Comparison of ENCODE assay signal across 9 cellular contexts in genomic region chr10:116809528-116810500, GRCh38. TPM values are rescaled to one million over a fixed set of nuclear protein-coding genes. Genes with fewer than 3 reads are reported as not detected.
DNase-seq lines count a peak whose midpoint lies in the region; ATAC-seq and TF ChIP-seq lines count a peak whose summit lies in the region.
"Had no signal": no experiment of that assay in that cellular context is flagged by ENCODE, and none has a peak within 500 bp of the region (broad histone marks: within the 10 kb centered on the region; RNA-seq: fewer than 3 reads in every experiment).

No MANE protein-coding gene starts in this region.

- peaks cover 9% of the 10 kb centered on the region for H3K4me1 ChIP-seq in body of pancreas

- no peaks in the 10 kb centered on the region for H3K36me3 ChIP-seq in body of pancreas (replicated peaks in 1 of 2; ENCODE audit: insufficient read depth in 1 of 2, low read depth in 2 of 2)

- ATAC-seq in body of pancreas (peak; percentile 48), HG03095 (IDR thresholded peaks at IDR 0.05; ENCODE audit: unreplicated experiment) (no peak), HG02642 (IDR thresholded peaks at IDR 0.05; ENCODE audit: poor library complexity, unreplicated experiment) (no peak), GM21717 (IDR thresholded peaks at IDR 0.05; ENCODE audit: unreplicated experiment) (no peak)

- TF ChIP-seq CTCF in LNCAP (IDR thresholded peaks at IDR 0.05) = peak; percentile 59
- TF ChIP-seq CTCF in body of pancreas (IDR thresholded peaks at IDR 0.05) = peak; percentile 30 to 54 (median 43)

- H3K27me3 ChIP-seq in body of pancreas = peaks cover 0 to 16% of the 10 kb centered on the region in 2 donors

- 33 to 44% methylated on average over 29 of the region's 29 CpGs for WGBS in body of pancreas, 2 donors

- intact Hi-C loops in body of pancreas (cut with DNase I) = no loop called here

- peak; percentile 82 for DNase-seq in DMS 273 (lab: John Stamatoyannopoulos, UW; ENCODE audit: unreplicated experiment)
- peak; percentile 52 to 78 (median 54) for DNase-seq in body of pancreas
- DNase-seq in mesenteric fat pad (ENCODE audit: low spot score) = peak; percentile 51
- no peak for DNase-seq in cerebellar nuclear complex (lab: John Stamatoyannopoulos, UW)

- H3K9me3 ChIP-seq in body of pancreas = no peaks in the 10 kb centered on the region

- H3K4me3 ChIP-seq in body of pancreas = no peak overlapping the region

- no peak overlapping the region for H3K27ac ChIP-seq in body of pancreas

- TF ChIP-seq POLR2A in body of pancreas (IDR thresholded peaks at IDR 0.05) = no peak

RNA-seq across cellular contexts. Expression of gene ENO4, which starts 39.5 kb away (rescaled TPM):
- total RNA-seq in body of pancreas (1 to 10 TPM in 1 of 2 donors, not detected in 1; 1.0 TPM), mesenteric fat pad (0.45 TPM)
- total RNA-seq: activated T-helper 1 cell treated with anti-CD3 and anti-CD28 coated beads, Interleukin-12 subunit alpha, Interleukin-12 subunit beta, Interleukin-2, Interleukin-4 antibody, amounts not matched to agents 30 ng/mL and 10 ng/mL and 1 ng/mL, durations not matched to agents 14 hours and 24 hours and 36 hours had no signal

Comparison
In these comparisons a context has a peak if more than half of its experiments do, and no peak if none do; other contexts are left out.
1. DNase-seq: peak in DMS 273 (single experiment), body of pancreas (4 of 4) and mesenteric fat pad (single experiment); none in cerebellar nuclear complex (0 of 2).